In genomic region chr1:3366181-3367051, GRCh38 we compare ENCODE assay signal across 1 cellular context.
A peak's percentile ranks its signal among the peaks of the same experiment; 100 is the strongest.
TF ChIP-seq lines count a peak whose summit lies in the region.

No MANE protein-coding gene starts in this region.

TF ChIP-seq in K562, 482 proteins besides CTCF, POLR2A, EP300 and RAD21 (continued from another document):
- TF ChIP-seq CHD7 (IDR thresholded peaks at IDR 0.05; ENCODE audit: low read depth, low read length) (no peak), TFAP4 (CRISPR knock-in tag; IDR thresholded peaks at IDR 0.05; ENCODE audit: borderline replicate concordance) (no peak), SREBF2 (CRISPR knock-in tag; IDR thresholded peaks at IDR 0.05) (no peak), THRB (CRISPR knock-in tag; conservative IDR thresholded peaks at IDR 0.05) (no peak), CEBPG (CRISPR knock-in tag; IDR thresholded peaks at IDR 0.05) (no peak), CEBPG (tag; conservative IDR thresholded peaks at IDR 0.05 in 1 of 2, IDR thresholded peaks at IDR 0.05 in 1 of 2) (peak in 1 of 2 experiments; percentile 57; a peak in 2 of 4 replicates), ARHGAP35 (IDR thresholded peaks at IDR 0.05; ENCODE audit: partially characterized antibody) (no peak)
